ENCODE assay signal across 16 cellular contexts in genomic region chr14:90467501-90467900, GRCh38.
DNase-seq lines count a peak whose midpoint lies in the region; TF ChIP-seq lines count a peak whose summit lies in the region.
"Had no signal": no experiment of that assay in that cellular context is flagged by ENCODE, and none has a peak within 500 bp of the region (broad histone marks: within the 10 kb centered on the region; RNA-seq: fewer than 3 reads in every experiment).

No MANE protein-coding gene starts in this region.

- no TSS peak for BruUV-seq in Calu3 (replicated peaks; lab: Mats Ljungman, UMichigan)

- H3K9me3 Mint-ChIP-seq in Calu3 (ENCODE audit: low read depth, unreplicated experiment) = no peaks in the 10 kb centered on the region

- H3K27me3 Mint-ChIP-seq in Calu3 (ENCODE audit: unreplicated experiment) = peaks cover 28% of the 10 kb centered on the region

- no peaks in the 10 kb centered on the region for H3K36me3 Mint-ChIP-seq in Calu3 (ENCODE audit: insufficient read depth, unreplicated experiment)
- H3K36me3 Mint-ChIP-seq: CD8-positive, alpha-beta T cell had no signal

- DNase-seq in NCI-H526 treated with DMSO at 0.1 percent for 48 hours (lab: John Stamatoyannopoulos, UW) (peak; percentile 6), epithelial cell of proximal tubule (ENCODE audit: low read depth) (peak; percentile 80), left kidney (ENCODE audit: low read depth, low spot score) (peak; percentile 68), Calu3 (no peak), inferior parietal cortex (ENCODE audit: extremely low spot score) (no peak), RKO (ENCODE audit: low spot score) (no peak)
- no peak for DNase-seq in stimulated activated CD4-positive, alpha-beta T cell treated with anti-CD3 and anti-CD28 coated beads, Interleukin-1b, Interleukin-23, amount 100 ng/mL, for 48 hours
- DNase-seq: CD8-positive, alpha-beta T cell; DMS 273 treated with DMSO at 0.1 percent for 48 hours; DMS53; DND-41; EL had no signal

- H3K4me3 Mint-ChIP-seq in Calu3 (ENCODE audit: low read depth, unreplicated experiment) = no peak overlapping the region
- H3K4me3 Mint-ChIP-seq: B cell; CD8-positive, alpha-beta T cell had no signal

- CTCF ChIA-PET in Calu3 (lab: Charles Lee) = interaction anchor here (1.3 kb wide), 1 partner anchor 45 kb away, joined by 4 read pairs; no protein-coding TSS in a partner anchor

- TF ChIP-seq CTCF in epithelial cell of proximal tubule (conservative IDR thresholded peaks at IDR 0.05; ENCODE audit: low read depth, low read length) (no peak), Calu3 (IDR thresholded peaks at IDR 0.05; ENCODE audit: unreplicated experiment) (no peak)

- intact Hi-C loops in Calu3 (cut with micrococcal nuclease; ENCODE audit: unreplicated experiment) = no loop called here

- no peak overlapping the region for H3K4me3 ChIP-seq in epithelial cell of proximal tubule (ENCODE audit: low read depth, low read length)
- H3K4me3 ChIP-seq: BLaER1 treated with 17β-estradiol and CSF1 and Interleukin-3, amounts not matched to agents 10 nM and 100 nM; GM12878; HAP-1 had no signal

- no peaks in the 10 kb centered on the region for H3K4me1 Mint-ChIP-seq in Calu3 (ENCODE audit: low read depth, unreplicated experiment)
- H3K4me1 Mint-ChIP-seq: B cell had no signal

- no peak overlapping the region for H3K27ac Mint-ChIP-seq in Calu3 (ENCODE audit: unreplicated experiment)
- H3K27ac Mint-ChIP-seq: B cell; CD8-positive, alpha-beta T cell had no signal

Comparison
In these comparisons a context has a peak if more than half of its experiments do, and no peak if none do; other contexts are left out.
1. DNase-seq: peak in NCI-H526 treated with DMSO at 0.1 percent for 48 hours (single experiment), epithelial cell of proximal tubule (single experiment) and left kidney (single experiment); none in Calu3 (single experiment), stimulated activated CD4-positive, alpha-beta T cell treated with anti-CD3 and anti-CD28 coated beads, Interleukin-1b, Interleukin-23, amount 100 ng/mL, for 48 hours (single experiment), inferior parietal cortex (single experiment) and RKO (single experiment).